ENCODE assay signal across 13 cellular contexts in the genomic region with DNA sequence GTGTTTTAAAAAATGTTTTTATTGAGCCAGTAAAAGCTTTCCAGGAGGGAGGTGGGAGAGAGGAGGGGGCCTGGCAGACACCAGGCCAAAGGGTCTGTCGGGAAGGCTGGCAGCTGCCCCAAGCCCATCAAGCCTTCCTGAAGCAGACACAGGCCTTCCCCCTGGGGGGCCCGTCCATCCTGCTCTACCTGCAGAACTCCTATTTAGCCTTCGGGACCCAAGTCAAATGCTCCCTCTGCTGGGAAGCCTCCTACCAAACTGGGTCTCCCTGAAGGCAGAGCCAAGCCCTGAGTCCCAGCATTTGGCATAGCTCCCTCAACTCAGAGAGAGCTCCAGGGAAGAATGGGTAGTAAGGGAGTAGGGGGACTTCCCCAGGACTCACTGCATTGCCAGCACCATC. TPM values are rescaled to one million over a fixed set of nuclear protein-coding genes. Genes with fewer than 3 reads are reported as not detected.
DNase-seq lines count a peak whose midpoint lies in the region; ATAC-seq and TF ChIP-seq lines count a peak whose summit lies in the region.
"Had no signal": no experiment of that assay in that cellular context is flagged by ENCODE, and none has a peak within 500 bp of the region (broad histone marks: within the 10 kb centered on the region; RNA-seq: fewer than 3 reads in every experiment).

No MANE protein-coding gene starts in this region.

- no peak for ATAC-seq in HG03565 (IDR thresholded peaks at IDR 0.05; ENCODE audit: unreplicated experiment)
- no peak for ATAC-seq in activated naive CD4-positive, alpha-beta T cell treated with anti-CD3 and anti-CD28 coated beads, Interleukin-2, amount 50 U/mL, for 72 hours

- H3K9ac ChIP-seq in H9 (ENCODE audit: extremely low read depth, insufficient read length, low read length): no peak overlapping the region

- no peak overlapping the region for H2AK5ac ChIP-seq in H9 (ENCODE audit: insufficient read length, low read length)

- H3K27me3 ChIP-seq in H9 (ENCODE audit: insufficient read depth, low read length): peaks cover 32% of the 10 kb centered on the region; the same call in 1 of the 2 replicates

- peak; percentile 36; the same call in 2 of the 3 replicates for TF ChIP-seq CTCF in H9 (conservative IDR thresholded peaks at IDR 0.05)
- TF ChIP-seq CTCF in brain (conservative IDR thresholded peaks at IDR 0.05): no peak

- peak; percentile 47 for DNase-seq in 8988T
- no peak for DNase-seq in H9
- DNase-seq in islet precursor cell: peak; percentile 73
- no peak for DNase-seq in activated naive CD4-positive, alpha-beta T cell treated with anti-CD3 and anti-CD28 coated beads, Interleukin-2, amount 50 U/mL, for 72 hours (ENCODE audit: low spot score in 2 of 2)
- DNase-seq in cerebellum (ENCODE audit: low spot score): no peak
- DNase-seq in amniotic stem cell (lab: John Stamatoyannopoulos, UW): no peak
- DNase-seq: Caco-2; CD8-positive, alpha-beta memory T cell; DND-41; GF-D8 had no signal

- no peak overlapping the region for H2AFZ ChIP-seq in H9 (ENCODE audit: low read length)

- H3K4me1 ChIP-seq in H9 (ENCODE audit: insufficient read depth, low read length): no peaks in the 10 kb centered on the region
- H3K4me1 ChIP-seq: Caco-2 had no signal

- H3K79me2 ChIP-seq in H9 (ENCODE audit: insufficient read depth, low read length): no peaks in the 10 kb centered on the region

- H3K27ac Mint-ChIP-seq in H9 (no peak overlapping the region), brain (peak overlapping the region in 3 of 5 experiments; percentile 51 to 87 (median 84))
- no peak overlapping the region for H3K27ac Mint-ChIP-seq in activated naive CD4-positive, alpha-beta T cell treated with anti-CD3 and anti-CD28 coated beads, Interleukin-2, amount 50 U/mL, for 72 hours
- H3K27ac Mint-ChIP-seq: CD8-positive, alpha-beta memory T cell had no signal

- H3K27ac ChIP-seq in H9 (ENCODE audit: insufficient read length, low read depth, low read length): no peak overlapping the region

- H3K56ac ChIP-seq in H9 (ENCODE audit: insufficient read length, low read depth, low read length): no peak overlapping the region

- no peaks in the 10 kb centered on the region for H3K79me1 ChIP-seq in H9 (ENCODE audit: insufficient read depth, low read depth, low read length, poor library complexity, severe bottlenecking)

- WGBS in H9 (ENCODE audit: extremely low coverage, insufficient read length, low lambda C conversion rate): no CpG with 5 or more reads among the region's 3 CpGs

- no peak overlapping the region for H2BK120ac ChIP-seq in H9 (ENCODE audit: low read depth, low read length, poor library complexity, severe bottlenecking)

- H3K36me3 Mint-ChIP-seq in H9 (ENCODE audit: insufficient read depth in 1 of 3, low read depth in 3 of 3) (peaks cover 2 to 10% (median 4%) of the 10 kb centered on the region in 3 experiments; a peak in 5 of 7 replicates), brain (no peaks in the 10 kb centered on the region)
- H3K36me3 Mint-ChIP-seq in activated naive CD4-positive, alpha-beta T cell treated with anti-CD3 and anti-CD28 coated beads, Interleukin-2, amount 50 U/mL, for 72 hours: peaks cover 0 to 15% of the 10 kb centered on the region in 2 donors

- H3K18ac ChIP-seq in H9 (ENCODE audit: insufficient read length, low read depth, low read length): no peak overlapping the region

- H3K4me1 Mint-ChIP-seq in H9 (peaks cover 14 to 21% of the 10 kb centered on the region in 2 experiments), brain (peaks cover 60% of the 10 kb centered on the region)

- H3T11ph ChIP-seq in H9 (ENCODE audit: low read length): no peak overlapping the region

- no peaks in the 10 kb centered on the region for H3K9me3 ChIP-seq in H9 (ENCODE audit: control insufficient read depth, low read depth, low read length)
- H3K9me3 ChIP-seq: Caco-2 had no signal

- H3K9me3 Mint-ChIP-seq in H9: peaks cover 9 to 14% of the 10 kb centered on the region in 2 experiments; a peak in 3 of 5 replicates
- peaks cover 0 to 5% (median 0%) of the 10 kb centered on the region in 5 experiments for H3K9me3 Mint-ChIP-seq in brain
- peaks cover 7 to 12% of the 10 kb centered on the region in 2 donors for H3K9me3 Mint-ChIP-seq in activated naive CD4-positive, alpha-beta T cell treated with anti-CD3 and anti-CD28 coated beads, Interleukin-2, amount 50 U/mL, for 72 hours

- H3K4me2 ChIP-seq in H9 (ENCODE audit: insufficient read depth, insufficient read length, low read length): no peak overlapping the region

- peaks cover 93% of the 10 kb centered on the region for H3K27me3 Mint-ChIP-seq in H9 (ENCODE audit: low read depth)
- peaks cover 6% of the 10 kb centered on the region for H3K27me3 Mint-ChIP-seq in brain

- no peak overlapping the region for H4K8ac ChIP-seq in H9 (replicated peaks; ENCODE audit: insufficient read length, low read depth, low read length)

- no peak overlapping the region for H2BK12ac ChIP-seq in H9 (ENCODE audit: insufficient read length, low read depth, low read length)

- no peak overlapping the region for H2BK20ac ChIP-seq in H9 (ENCODE audit: low read depth, low read length, poor library complexity, severe bottlenecking)

- no peak overlapping the region for H3K4ac ChIP-seq in H9 (ENCODE audit: low read depth, low read length)

- no peak overlapping the region for H2BK5ac ChIP-seq in H9 (ENCODE audit: insufficient read length, low read length)

- no peak overlapping the region for H4K5ac ChIP-seq in H9 (ENCODE audit: insufficient read length, low read depth, low read length)

- peaks cover 11% of the 10 kb centered on the region for H3K23me2 ChIP-seq in H9 (ENCODE audit: insufficient read length, low read depth, low read length, poor library complexity, severe bottlenecking)

- no peak overlapping the region for H3K14ac ChIP-seq in H9 (ENCODE audit: insufficient read depth, low read length)

- H4K20me1 ChIP-seq in H9 (ENCODE audit: control insufficient read depth, insufficient read depth, insufficient read length): no peaks in the 10 kb centered on the region

- no peak overlapping the region for H2BK15ac ChIP-seq in H9 (ENCODE audit: low read depth, low read length)

- H3K23ac ChIP-seq in H9 (ENCODE audit: insufficient read length, low read depth, low read length): no peak overlapping the region

- H3K4me3 Mint-ChIP-seq in H9: no peak overlapping the region
- peak overlapping the region in 1 of 5 experiments; percentile 28 for H3K4me3 Mint-ChIP-seq in brain
- H3K4me3 Mint-ChIP-seq: CD8-positive, alpha-beta memory T cell had no signal

- no peak overlapping the region for H4K91ac ChIP-seq in H9 (ENCODE audit: insufficient read length, low read depth, low read length)

RNA-seq across cellular contexts. Expression of gene OTUB1, which starts 23.0 kb away (rescaled TPM):
- total RNA-seq in H9 (2021) (114 TPM in 2 replicates), cerebellum (25.1 TPM)
- polyA plus RNA-seq in brain (ENCODE audit: insufficient read depth, low read depth, low replicate concordance): 215 TPM
- total RNA-seq in activated naive CD4-positive, alpha-beta T cell treated with anti-CD3 and anti-CD28 coated beads, Interleukin-2, amount 50 U/mL, for 72 hours: 10 to 100 TPM; 60.0 to 86.4 TPM

RNA-seq across cellular contexts. Expression of gene FLRT1, which starts 26.5 kb away (rescaled TPM):
- total RNA-seq in H9 (2021) (0.24 and 0.31 TPM in 2 replicates), cerebellum (3.7 TPM)
- polyA plus RNA-seq in brain (ENCODE audit: insufficient read depth, low read depth, low replicate concordance): 27.0 TPM
- total RNA-seq in activated naive CD4-positive, alpha-beta T cell treated with anti-CD3 and anti-CD28 coated beads, Interleukin-2, amount 50 U/mL, for 72 hours: not detected
- total RNA-seq: CD8-positive, alpha-beta memory T cell; HT1080 had no signal
- polyA plus RNA-seq: CD8-positive, alpha-beta memory T cell had no signal

RNA-seq across cellular contexts. Expression of gene COX8A, which starts 34.8 kb away (rescaled TPM):
- 402 and 429 TPM in 2 replicates for total RNA-seq in H9 (2021)
- 1,055 TPM for polyA plus RNA-seq in brain (ENCODE audit: insufficient read depth, low read depth, low replicate concordance)
- total RNA-seq in activated naive CD4-positive, alpha-beta T cell treated with anti-CD3 and anti-CD28 coated beads, Interleukin-2, amount 50 U/mL, for 72 hours: 100 to 1,000 TPM; 498 to 568 TPM
- total RNA-seq in cerebellum: 204 TPM

Comparison
In these comparisons a context has a peak if more than half of its experiments do, and no peak if none do; other contexts are left out.
1. DNase-seq: peak in 8988T (single experiment) and islet precursor cell (single experiment); none in H9 (single experiment), activated naive CD4-positive, alpha-beta T cell treated with anti-CD3 and anti-CD28 coated beads, Interleukin-2, amount 50 U/mL, for 72 hours (0 of 2), cerebellum (single experiment) and amniotic stem cell (single experiment).
2. H3K27ac Mint-ChIP-seq: peak in brain (3 of 5); none in H9 (0 of 3) and activated naive CD4-positive, alpha-beta T cell treated with anti-CD3 and anti-CD28 coated beads, Interleukin-2, amount 50 U/mL, for 72 hours (0 of 2).